8 cellular contexts compared by ENCODE assay signal in genomic region chr17:7615265-7615747, GRCh38. TPM values are rescaled to one million over a fixed set of nuclear protein-coding genes. Genes with fewer than 3 reads are reported as not detected.
DNase-seq lines count a peak whose midpoint lies in the region; ATAC-seq, FAIRE-seq and TF ChIP-seq lines count a peak whose summit lies in the region.

No MANE protein-coding gene starts in this region.

- peaks cover 2% of the 10 kb centered on the region for H3K27me3 Mint-ChIP-seq in activated CD8-positive, alpha-beta T cell treated with anti-CD3 and anti-CD28 coated beads, Interleukin-2, amount 10 ng/mL, durations not matched to agents 7 days and 5 days (ENCODE audit: low read depth)
- no peaks in the 10 kb centered on the region for H3K27me3 Mint-ChIP-seq in stimulated activated naive B cell treated with anti-CD40 and anti-IgM and Interleukin-4, amounts not matched to agents 10 μg/mL and 1 μg/mL and 100 μg/mL, for 72 hours

- peak overlapping the region; percentile 85 for H3K27ac Mint-ChIP-seq in activated CD8-positive, alpha-beta T cell treated with anti-CD3 and anti-CD28 coated beads, Interleukin-2, amount 10 ng/mL, durations not matched to agents 7 days and 5 days
- peak overlapping the region; percentile 73 for H3K27ac Mint-ChIP-seq in stimulated activated naive B cell treated with anti-CD40 and anti-IgM and Interleukin-4, amounts not matched to agents 10 μg/mL and 1 μg/mL and 100 μg/mL, for 72 hours

- peaks cover 20% of the 10 kb centered on the region for H3K36me3 Mint-ChIP-seq in activated CD8-positive, alpha-beta T cell treated with anti-CD3 and anti-CD28 coated beads, Interleukin-2, amount 10 ng/mL, durations not matched to agents 7 days and 5 days (ENCODE audit: low read depth)
- H3K36me3 Mint-ChIP-seq in stimulated activated naive B cell treated with anti-CD40 and anti-IgM and Interleukin-4, amounts not matched to agents 10 μg/mL and 1 μg/mL and 100 μg/mL, for 72 hours: peaks cover 10 to 17% of the 10 kb centered on the region in 2 donors

- TF ChIP-seq CTCF in GM20000 (IDR thresholded peaks at IDR 0.05; ENCODE audit: extremely low read depth, missing control alignments): no peak

- no peak for TF ChIP-seq POLR2A in GM12892 (IDR thresholded peaks at IDR 0.05; ENCODE audit: low read depth, low read length)

- ATAC-seq in activated CD8-positive, alpha-beta T cell treated with anti-CD3 and anti-CD28 coated beads, Interleukin-2, amount 10 ng/mL, durations not matched to agents 7 days and 5 days: no peak
- no peak for ATAC-seq in stimulated activated naive B cell treated with anti-CD40 and anti-IgM and Interleukin-4, amounts not matched to agents 10 μg/mL and 1 μg/mL and 100 μg/mL, for 72 hours (replicated peaks)

- no peaks in the 10 kb centered on the region for H3K9me3 Mint-ChIP-seq in activated CD8-positive, alpha-beta T cell treated with anti-CD3 and anti-CD28 coated beads, Interleukin-2, amount 10 ng/mL, durations not matched to agents 7 days and 5 days (ENCODE audit: insufficient read depth)
- no peaks in the 10 kb centered on the region for H3K9me3 Mint-ChIP-seq in stimulated activated naive B cell treated with anti-CD40 and anti-IgM and Interleukin-4, amounts not matched to agents 10 μg/mL and 1 μg/mL and 100 μg/mL, for 72 hours

- DNase-seq in HEK293T (ENCODE audit: extremely low spot score) (no peak), GM12892 (ENCODE audit: insufficient read length) (no peak), hippocampal formation (lab: John Stamatoyannopoulos, UW) (no peak), GM20000 (ENCODE audit: low spot score) (no peak), AML-193 (lab: John Stamatoyannopoulos, UW) (no peak)
- no peak for DNase-seq in activated CD8-positive, alpha-beta T cell treated with anti-CD3 and anti-CD28 coated beads, Interleukin-2, amount 10 ng/mL, durations not matched to agents 7 days and 5 days
- no peak for DNase-seq in stimulated activated naive B cell treated with anti-CD40 and anti-IgM and Interleukin-4, amounts not matched to agents 10 μg/mL and 1 μg/mL and 100 μg/mL, for 72 hours

- no peak for FAIRE-seq in GM12892 (lab: Jason Lieb, UNC)

- CTCF ChIA-PET in HEK293T (lab: Yijun Ruan, JAX): interaction anchor here (0.6 to 1.5 kb wide), 7 partner anchors 11 to 835 kb away, joined by 3 to 6 read pairs (median 4); partner anchors contain the start of genes TP53 and WRAP53
- CTCF ChIA-PET in activated CD8-positive, alpha-beta T cell treated with anti-CD3 and anti-CD28 coated beads, Interleukin-2, amount 10 ng/mL, durations not matched to agents 7 days and 5 days (lab: Charles Lee): interaction anchor here (0.7 to 3.2 kb wide), 14 partner anchors 13 to 570 kb away, joined by 3 to 47 read pairs (median 4); partner anchors contain the start of genes MPDU1, SAT2, SENP3 and SHBG

- peaks cover 25% of the 10 kb centered on the region for H3K4me1 Mint-ChIP-seq in activated CD8-positive, alpha-beta T cell treated with anti-CD3 and anti-CD28 coated beads, Interleukin-2, amount 10 ng/mL, durations not matched to agents 7 days and 5 days (ENCODE audit: low read depth)
- H3K4me1 Mint-ChIP-seq in stimulated activated naive B cell treated with anti-CD40 and anti-IgM and Interleukin-4, amounts not matched to agents 10 μg/mL and 1 μg/mL and 100 μg/mL, for 72 hours: peaks cover 23 to 31% of the 10 kb centered on the region in 2 donors

- peak overlapping the region; percentile 83 for H3K4me3 Mint-ChIP-seq in activated CD8-positive, alpha-beta T cell treated with anti-CD3 and anti-CD28 coated beads, Interleukin-2, amount 10 ng/mL, durations not matched to agents 7 days and 5 days
- H3K4me3 Mint-ChIP-seq in stimulated activated naive B cell treated with anti-CD40 and anti-IgM and Interleukin-4, amounts not matched to agents 10 μg/mL and 1 μg/mL and 100 μg/mL, for 72 hours: peak overlapping the region; percentile 77 to 88

- H3K4me3 ChIP-seq in iPS-11a (ENCODE audit: low read depth, low read length): peak overlapping the region; percentile 28

- POLR2A ChIA-PET in HEK293T (lab: Yijun Ruan, JAX): interaction anchor here (0.6 to 4.4 kb wide), 12 partner anchors 10 to 102 kb away, joined by 3 to 40 read pairs (median 6); partner anchors contain the start of genes ATP1B2, DNAH2, MPDU1 and SAT2
- POLR2A ChIA-PET in activated CD8-positive, alpha-beta T cell treated with anti-CD3 and anti-CD28 coated beads, Interleukin-2, amount 10 ng/mL, durations not matched to agents 7 days and 5 days (lab: Charles Lee): interaction anchor here (0.6 to 4.4 kb wide), 6 partner anchors 13 to 72 kb away, joined by 3 to 50 read pairs (median 3); partner anchors contain the start of genes SAT2, TP53 and WRAP53

TF ChIP-seq in HEK293T, 16 proteins besides CTCF, POLR2A, EP300 and RAD21:
- TF ChIP-seq TARDBP (IDR thresholded peaks at IDR 0.05) (no peak), ZNF384 (IDR thresholded peaks at IDR 0.05) (peak; percentile 99)

RNA-seq across cellular contexts. Expression of gene FXR2, which starts 0.6 kb away (rescaled TPM):
- total RNA-seq in activated CD8-positive, alpha-beta T cell treated with anti-CD3 and anti-CD28 coated beads, Interleukin-2, amount 10 ng/mL, durations not matched to agents 7 days and 5 days: 10 to 100 TPM; 27.6 to 31.8 TPM
- polyA plus RNA-seq in GM12892 (2012; ENCODE audit: missing spikeins): 18.4 TPM

RNA-seq across cellular contexts. Expression of gene SAT2, which starts 12.3 kb away (rescaled TPM):
- 10 to 100 TPM; 18.2 to 21.4 TPM for total RNA-seq in activated CD8-positive, alpha-beta T cell treated with anti-CD3 and anti-CD28 coated beads, Interleukin-2, amount 10 ng/mL, durations not matched to agents 7 days and 5 days
- 44.0 TPM for polyA plus RNA-seq in GM12892 (2012; ENCODE audit: missing spikeins)

RNA-seq across cellular contexts. Expression of gene SHBG, which starts 14.6 kb away (rescaled TPM):
- not detected for total RNA-seq in activated CD8-positive, alpha-beta T cell treated with anti-CD3 and anti-CD28 coated beads, Interleukin-2, amount 10 ng/mL, durations not matched to agents 7 days and 5 days
- polyA plus RNA-seq in GM12892 (2012; ENCODE audit: missing spikeins): not detected

RNA-seq across cellular contexts. Expression of gene SOX15, which starts 25.4 kb away (rescaled TPM):
- total RNA-seq in activated CD8-positive, alpha-beta T cell treated with anti-CD3 and anti-CD28 coated beads, Interleukin-2, amount 10 ng/mL, durations not matched to agents 7 days and 5 days: under 1 TPM; 0.29 to 0.34 TPM
- 0.66 TPM for polyA plus RNA-seq in GM12892 (2012; ENCODE audit: missing spikeins)

RNA-seq across cellular contexts. Expression of gene MPDU1, which starts 31.7 kb away (rescaled TPM):
- 10 to 100 TPM; 69.0 to 70.4 TPM for total RNA-seq in activated CD8-positive, alpha-beta T cell treated with anti-CD3 and anti-CD28 coated beads, Interleukin-2, amount 10 ng/mL, durations not matched to agents 7 days and 5 days
- polyA plus RNA-seq in GM12892 (2012; ENCODE audit: missing spikeins): 46.7 TPM
